Comparison of ENCODE assay signal across 2 cellular contexts in the genomic region with DNA sequence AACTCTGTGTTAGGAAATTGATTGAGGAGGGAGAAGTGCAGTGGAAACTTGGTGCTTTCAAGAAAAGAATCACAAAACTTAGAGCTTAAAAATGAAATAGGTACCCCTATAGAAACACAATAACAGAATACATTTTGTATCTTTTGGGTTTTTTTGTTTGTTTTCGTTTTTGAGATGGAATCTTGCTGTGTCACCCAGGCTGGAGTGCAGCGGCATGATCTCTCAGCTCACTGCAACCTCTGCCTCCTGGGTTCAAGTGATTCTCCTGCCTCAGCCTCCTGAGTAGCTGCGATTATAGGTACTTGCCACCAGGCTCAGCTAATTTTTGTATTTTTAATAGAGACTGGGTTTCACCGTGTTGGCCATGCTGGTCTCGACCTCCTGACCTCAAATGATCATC.
TF ChIP-seq lines count a peak whose summit lies in the region.

No MANE protein-coding gene starts in this region.

TF ChIP-seq in GM23338, 12 proteins besides CTCF, POLR2A, EP300 and RAD21 (continued from another document):
- TF ChIP-seq, protein P1, sequence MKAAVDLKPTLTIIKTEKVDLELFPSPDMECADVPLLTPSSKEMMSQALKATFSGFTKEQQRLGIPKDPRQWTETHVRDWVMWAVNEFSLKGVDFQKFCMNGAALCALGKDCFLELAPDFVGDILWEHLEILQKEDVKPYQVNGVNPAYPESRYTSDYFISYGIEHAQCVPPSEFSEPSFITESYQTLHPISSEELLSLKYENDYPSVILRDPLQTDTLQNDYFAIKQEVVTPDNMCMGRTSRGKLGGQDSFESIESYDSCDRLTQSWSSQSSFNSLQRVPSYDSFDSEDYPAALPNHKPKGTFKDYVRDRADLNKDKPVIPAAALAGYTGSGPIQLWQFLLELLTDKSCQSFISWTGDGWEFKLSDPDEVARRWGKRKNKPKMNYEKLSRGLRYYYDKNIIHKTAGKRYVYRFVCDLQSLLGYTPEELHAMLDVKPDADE (IDR thresholded peaks at IDR 0.05) = no peak
- no peak for TF ChIP-seq ZNF114 (CRISPR knock-in tag; IDR thresholded peaks at IDR 0.05)

TF ChIP-seq in K562, 482 proteins besides CTCF, POLR2A, EP300 and RAD21 (continued from another document):
- 0 out of 2 replicates have a peak, but pooled peaks have one; percentile 13 for TF ChIP-seq NFE2 (IDR thresholded peaks at IDR 0.05; ENCODE audit: low read depth)
